In the genomic region with DNA sequence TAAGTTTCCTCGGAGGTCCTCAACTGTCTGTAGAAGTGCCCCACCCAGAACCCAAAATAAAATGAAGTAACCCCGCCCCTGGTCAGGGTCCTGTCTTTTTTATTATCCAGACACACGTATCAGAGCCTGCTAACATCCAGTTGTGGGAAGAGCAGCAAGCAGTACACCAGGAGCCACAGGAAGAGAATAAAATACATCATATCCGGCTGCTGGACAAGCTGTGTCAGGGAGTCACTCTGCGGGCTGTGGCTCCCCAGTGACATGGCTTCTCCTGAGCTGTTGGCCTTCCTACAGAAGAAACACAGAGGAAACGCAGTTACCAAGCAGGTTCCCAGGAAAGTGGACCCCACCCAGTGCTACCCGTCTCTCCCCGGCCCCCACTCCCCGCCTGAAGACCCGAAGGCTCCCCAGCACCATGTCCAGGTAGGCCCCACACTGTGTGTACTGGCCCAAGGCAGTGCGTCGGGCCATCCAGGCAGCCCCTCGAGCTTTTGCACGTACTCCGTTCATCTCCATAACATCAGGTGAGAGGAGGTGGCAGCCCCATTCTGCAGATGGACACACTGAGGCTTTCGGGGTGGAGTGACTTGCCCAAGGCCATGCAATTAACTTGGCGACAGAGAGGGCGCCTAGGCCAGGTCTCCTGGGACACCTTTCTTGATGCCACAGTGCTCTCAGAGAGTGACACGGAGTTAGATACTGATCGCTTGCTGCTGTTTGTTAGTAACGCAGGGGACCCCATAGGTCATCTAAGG, we compare ENCODE assay signal across 15 cellular contexts.
"Had no signal": no experiment of that assay in that cellular context is flagged by ENCODE, and none has a peak within 500 bp of the region (broad histone marks: within the 10 kb centered on the region; RNA-seq: fewer than 3 reads in every experiment).

No MANE protein-coding gene starts in this region.

- H3K79me2 ChIP-seq: parathyroid adenoma had no signal

- H3K9me3 ChIP-seq: adrenal gland, colonic mucosa, transverse colon had no signal

- ATAC-seq: activated CD8-positive, alpha-beta T cell treated with anti-CD3 and anti-CD28 coated beads for 36 hours; effector memory CD8-positive, alpha-beta T cell; left colon; stimulated activated memory B cell treated with anti-CD40 and anti-IgM and Interleukin-4, amounts not matched to agents 10 μg/mL and 1 μg/mL and 100 μg/mL, for 72 hours had no signal

- H3K4me1 ChIP-seq: adrenal gland, colonic mucosa, parathyroid adenoma had no signal

- DNase-seq: activated CD4-positive, alpha-beta T cell treated with anti-CD3 and anti-CD28 coated beads for 4 hours; activated CD8-positive, alpha-beta T cell treated with anti-CD3 and anti-CD28 coated beads for 36 hours; activated naive CD4-positive, alpha-beta T cell treated with anti-CD3 and anti-CD28 coated beads for 36 hours; adrenal gland; caudate nucleus; colonic mucosa; effector memory CD8-positive, alpha-beta T cell; erythroblast; left colon; SIG-M5; substantia nigra; transverse colon had no signal

- H3K36me3 ChIP-seq: adrenal gland, colonic mucosa, transverse colon had no signal

- H3K4me3 ChIP-seq: adrenal gland, colonic mucosa, smooth muscle cell, transverse colon had no signal

- H3K4me2 ChIP-seq: smooth muscle cell had no signal

- H2AFZ ChIP-seq: parathyroid adenoma had no signal

- H3K27ac ChIP-seq: adrenal gland, colonic mucosa, parathyroid adenoma, transverse colon had no signal

- H3K27me3 ChIP-seq: adrenal gland, colonic mucosa, transverse colon had no signal

- H3K9ac ChIP-seq: parathyroid adenoma had no signal
